Comparison of ENCODE assay signal across 17 cellular contexts in the genomic region with DNA sequence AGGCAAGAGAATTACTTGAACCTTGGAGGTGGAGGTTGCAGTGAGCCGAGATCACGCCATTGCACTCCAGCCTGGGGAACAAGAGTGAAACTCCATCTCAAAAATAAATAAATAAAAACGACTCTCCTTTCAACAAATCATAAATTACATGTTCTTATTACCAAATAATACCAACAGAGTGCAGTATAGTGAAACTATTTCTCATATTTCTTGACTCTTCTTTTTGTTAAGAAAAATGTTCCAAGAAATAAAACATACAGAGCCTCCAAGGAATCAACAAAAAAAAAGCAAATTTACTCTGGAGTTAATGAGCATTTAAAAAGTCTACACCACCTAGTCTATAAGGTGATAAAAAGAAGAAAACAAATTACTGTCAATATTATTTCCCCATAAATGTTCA.
DNase-seq lines count a peak whose midpoint lies in the region; ATAC-seq and TF ChIP-seq lines count a peak whose summit lies in the region.
"Had no signal": no experiment of that assay in that cellular context is flagged by ENCODE, and none has a peak within 500 bp of the region (broad histone marks: within the 10 kb centered on the region; RNA-seq: fewer than 3 reads in every experiment).

No MANE protein-coding gene starts in this region.

- H3K4me2 ChIP-seq in trophoblast cell (ENCODE audit: low read length), result no peak overlapping the region

- H2BK12ac ChIP-seq in trophoblast cell (ENCODE audit: low read length), result no peak overlapping the region

- H3K36me3 ChIP-seq in CD4-positive, alpha-beta memory T cell (ENCODE audit: insufficient read depth, low read length), result peaks cover 5% of the 10 kb centered on the region
- no peaks in the 10 kb centered on the region for H3K36me3 ChIP-seq in trophoblast cell (ENCODE audit: control insufficient read depth in 1 of 2, insufficient read depth in 2 of 2, low read length in 2 of 2)
- H3K36me3 ChIP-seq: lower lobe of right lung had no signal

- H3K9me3 ChIP-seq in CD4-positive, alpha-beta memory T cell (ENCODE audit: control insufficient read depth in 1 of 2, low read length in 2 of 2), result no peaks in the 10 kb centered on the region
- no peaks in the 10 kb centered on the region for H3K9me3 ChIP-seq in trophoblast cell (ENCODE audit: insufficient read depth, low read depth, low read length)
- H3K9me3 ChIP-seq: lower lobe of right lung had no signal

- peak overlapping the region in 3 of 8 donors; percentile 9 to 26 (median 18) for H3K4me3 Mint-ChIP-seq in CD4-positive, alpha-beta memory T cell
- H3K4me3 Mint-ChIP-seq in IgD-negative memory B cell (peak overlapping the region in 1 of 4 donors; percentile 3), chondrocyte (ENCODE audit: unreplicated experiment) (no peak overlapping the region)
- no peak overlapping the region for H3K4me3 Mint-ChIP-seq in natural killer cell treated with Interleukin-12 subunit alpha and Interleukin-12 subunit beta and Interleukin-15 and Interleukin-18, amount 100 ng/mL, for 72 hours
- H3K4me3 Mint-ChIP-seq: activated T-cell treated with anti-CD3 and anti-CD28 coated beads, Interleukin-2, amount 50 U/mL, for 24 hours; dendritic cell treated with granulocyte-macrophage colony-stimulating factor and Interleukin-4, amounts not matched to agents 40 ng/mL and 50 ng/mL, for 4 days; H9 had no signal

- H3K4me1 Mint-ChIP-seq in CD4-positive, alpha-beta memory T cell, result peaks cover 58 to 91% (median 80%) of the 10 kb centered on the region in 4 donors
- H3K4me1 Mint-ChIP-seq in IgD-negative memory B cell, result peaks cover 36 to 57% (median 41%) of the 10 kb centered on the region in 3 donors
- H3K4me1 Mint-ChIP-seq in chondrocyte (ENCODE audit: low read depth), result peaks cover 25% of the 10 kb centered on the region
- peaks cover 50 to 54% of the 10 kb centered on the region in 2 donors for H3K4me1 Mint-ChIP-seq in natural killer cell treated with Interleukin-12 subunit alpha and Interleukin-12 subunit beta and Interleukin-15 and Interleukin-18, amount 100 ng/mL, for 72 hours (ENCODE audit: low read depth in 2 of 2)

- no peak overlapping the region for H4K12ac ChIP-seq in trophoblast cell (ENCODE audit: low read depth, low read length)

- no peak overlapping the region for H4K8ac ChIP-seq in trophoblast cell (ENCODE audit: low read depth, low read length)

- no peak for DNase-seq in CD4-positive, alpha-beta memory T cell
- no peak for DNase-seq in chondrocyte (ENCODE audit: low spot score)
- DNase-seq in natural killer cell treated with Interleukin-12 subunit alpha and Interleukin-12 subunit beta and Interleukin-15 and Interleukin-18, amount 100 ng/mL, for 72 hours (ENCODE audit: low spot score), result no peak
- DNase-seq in T-helper 1 cell, result no peak
- DNase-seq in GM10248 (ENCODE audit: extremely low spot score), result no peak
- no peak for DNase-seq in HUDEP-2 (lab: John Stamatoyannopoulos, UW; ENCODE audit: unreplicated experiment in 76 of 76)
- no peak for DNase-seq in trophoblast cell
- DNase-seq: activated T-cell treated with anti-CD3 and anti-CD28 coated beads, Interleukin-2, amount 50 U/mL, for 24 hours; DMS79 treated with DMSO at 0.1 percent for 48 hours; H9; Karpas-422; lower lobe of right lung; NCI-H1694; NCI-H524 had no signal

- no peak overlapping the region for H3K18ac ChIP-seq in trophoblast cell (ENCODE audit: low read length)

- no peak for ATAC-seq in natural killer cell treated with Interleukin-12 subunit alpha and Interleukin-12 subunit beta and Interleukin-15 and Interleukin-18, amount 100 ng/mL, for 72 hours
- ATAC-seq: lower lobe of right lung, Panc1 had no signal

- no peaks in the 10 kb centered on the region for H3K79me1 ChIP-seq in trophoblast cell (ENCODE audit: low read length)

- H3K14ac ChIP-seq in trophoblast cell (ENCODE audit: low read length), result no peak overlapping the region

- H4K91ac ChIP-seq in trophoblast cell (ENCODE audit: low read depth, low read length), result no peak overlapping the region

- H3K27ac Mint-ChIP-seq in CD4-positive, alpha-beta memory T cell, result peak overlapping the region; percentile 49 to 86 (median 81)
- H3K27ac Mint-ChIP-seq in IgD-negative memory B cell (peak overlapping the region; percentile 29 to 80 (median 65)), chondrocyte (ENCODE audit: unreplicated experiment) (no peak overlapping the region)
- peak overlapping the region; percentile 53 to 71 for H3K27ac Mint-ChIP-seq in natural killer cell treated with Interleukin-12 subunit alpha and Interleukin-12 subunit beta and Interleukin-15 and Interleukin-18, amount 100 ng/mL, for 72 hours
- H3K27ac Mint-ChIP-seq: dendritic cell treated with granulocyte-macrophage colony-stimulating factor and Interleukin-4, amounts not matched to agents 40 ng/mL and 50 ng/mL, for 4 days had no signal

- H3K9ac ChIP-seq in trophoblast cell (ENCODE audit: low read length), result no peak overlapping the region

- H3K27me3 ChIP-seq in CD4-positive, alpha-beta memory T cell (ENCODE audit: insufficient read depth, low read length), result no peaks in the 10 kb centered on the region
- H3K27me3 ChIP-seq in trophoblast cell (ENCODE audit: insufficient read depth, low read length), result no peaks in the 10 kb centered on the region

- POLR2A ChIA-PET in CD4-positive, alpha-beta memory T cell (lab: Charles Lee; ENCODE audit: partially characterized antibody), result interaction anchor here (0.7 kb wide), 1 partner anchor 187 kb away, joined by 3 read pairs; no protein-coding TSS in a partner anchor
- POLR2A ChIA-PET in GM10248 (lab: Yijun Ruan, JAX), result no interaction called here

- H3K4ac ChIP-seq in trophoblast cell (ENCODE audit: low read depth, low read length), result no peak overlapping the region

- peaks cover 27 to 39% of the 10 kb centered on the region in 2 donors for H3K36me3 Mint-ChIP-seq in CD4-positive, alpha-beta memory T cell
- H3K36me3 Mint-ChIP-seq in IgD-negative memory B cell (peaks cover 15% of the 10 kb centered on the region), chondrocyte (ENCODE audit: low read depth) (peaks cover 2% of the 10 kb centered on the region)
- H3K36me3 Mint-ChIP-seq in natural killer cell treated with Interleukin-12 subunit alpha and Interleukin-12 subunit beta and Interleukin-15 and Interleukin-18, amount 100 ng/mL, for 72 hours, result no peaks in the 10 kb centered on the region

- no peak overlapping the region for H3K4me3 ChIP-seq in CD4-positive, alpha-beta memory T cell (ENCODE audit: low read length in 2 of 2)
- H3K4me3 ChIP-seq in trophoblast cell (ENCODE audit: low read depth, low read length), result no peak overlapping the region
- H3K4me3 ChIP-seq: lower lobe of right lung had no signal

- no peak overlapping the region for H3K23ac ChIP-seq in trophoblast cell (ENCODE audit: low read length)

- CTCF ChIA-PET in CD4-positive, alpha-beta memory T cell (lab: Charles Lee; ENCODE audit: partially characterized antibody), result interaction anchor here (0.6 to 5.0 kb wide), 2 partner anchors 342 to 1328 kb away, joined by 3 to 30 read pairs; no protein-coding TSS in a partner anchor
- CTCF ChIA-PET in GM10248 (lab: Yijun Ruan, JAX), result interaction anchor here (2.4 kb wide), 1 partner anchor 341 kb away, joined by 5 read pairs; no protein-coding TSS in a partner anchor

- peak; percentile 76 for TF ChIP-seq CTCF in chondrocyte (IDR thresholded peaks at IDR 0.05)
- no peak for TF ChIP-seq CTCF in GM10248 (IDR thresholded peaks at IDR 0.05; ENCODE audit: control extremely low read depth, extremely low read depth, low read depth, missing control alignments)

- no peak overlapping the region for H2AFZ ChIP-seq in trophoblast cell (ENCODE audit: insufficient read depth, low read length, poor library complexity)

- H3K27ac ChIP-seq in CD4-positive, alpha-beta memory T cell (ENCODE audit: low read depth, low read length), result peak overlapping the region; percentile 24
- H3K27ac ChIP-seq in trophoblast cell (ENCODE audit: low read depth, low read length), result no peak overlapping the region
- H3K27ac ChIP-seq: lower lobe of right lung had no signal

- H2BK120ac ChIP-seq in trophoblast cell (ENCODE audit: insufficient read depth, low read length, poor library complexity), result no peak overlapping the region

- H3K4me1 ChIP-seq in CD4-positive, alpha-beta memory T cell (ENCODE audit: insufficient read depth, low read length), result peaks cover 77% of the 10 kb centered on the region
- H3K4me1 ChIP-seq in trophoblast cell (ENCODE audit: control insufficient read depth in 1 of 2, insufficient read depth in 2 of 2, low read length in 2 of 2), result no peaks in the 10 kb centered on the region
- H3K4me1 ChIP-seq: lower lobe of right lung had no signal

- no peak overlapping the region for H2AK5ac ChIP-seq in trophoblast cell (ENCODE audit: low read length)

- H2BK5ac ChIP-seq in trophoblast cell (ENCODE audit: low read depth, low read length, poor library complexity), result no peak overlapping the region

- H3K79me2 ChIP-seq in trophoblast cell (ENCODE audit: control insufficient read depth, insufficient read depth, low read length, poor library complexity), result no peaks in the 10 kb centered on the region

- no peaks in the 10 kb centered on the region for H3K27me3 Mint-ChIP-seq in CD4-positive, alpha-beta memory T cell
- H3K27me3 Mint-ChIP-seq in IgD-negative memory B cell (no peaks in the 10 kb centered on the region), chondrocyte (ENCODE audit: low read depth) (no peaks in the 10 kb centered on the region)
- no peaks in the 10 kb centered on the region for H3K27me3 Mint-ChIP-seq in natural killer cell treated with Interleukin-12 subunit alpha and Interleukin-12 subunit beta and Interleukin-15 and Interleukin-18, amount 100 ng/mL, for 72 hours
- H3K27me3 Mint-ChIP-seq: activated T-cell treated with anti-CD3 and anti-CD28 coated beads, Interleukin-2, amount 50 U/mL, for 24 hours; dendritic cell treated with granulocyte-macrophage colony-stimulating factor and Interleukin-4, amounts not matched to agents 40 ng/mL and 50 ng/mL, for 4 days had no signal

- peaks cover 0 to under 1% (median 0%) of the 10 kb centered on the region in 8 donors for H3K9me3 Mint-ChIP-seq in CD4-positive, alpha-beta memory T cell
- no peaks in the 10 kb centered on the region for H3K9me3 Mint-ChIP-seq in IgD-negative memory B cell
- no peaks in the 10 kb centered on the region for H3K9me3 Mint-ChIP-seq in chondrocyte (ENCODE audit: low read depth)
- no peaks in the 10 kb centered on the region for H3K9me3 Mint-ChIP-seq in natural killer cell treated with Interleukin-12 subunit alpha and Interleukin-12 subunit beta and Interleukin-15 and Interleukin-18, amount 100 ng/mL, for 72 hours
- H3K9me3 Mint-ChIP-seq: activated T-cell treated with anti-CD3 and anti-CD28 coated beads, Interleukin-2, amount 50 U/mL, for 24 hours; dendritic cell treated with granulocyte-macrophage colony-stimulating factor and Interleukin-4, amounts not matched to agents 40 ng/mL and 50 ng/mL, for 4 days; H9 had no signal

- intact Hi-C loops in CD4-positive, alpha-beta memory T cell (cut with micrococcal nuclease), result no loop called here

- WGBS in trophoblast cell (ENCODE audit: extremely low coverage, insufficient coverage, insufficient read length), result 100% methylated on average over 1 of the region's 3 CpGs
